In the genomic region with DNA sequence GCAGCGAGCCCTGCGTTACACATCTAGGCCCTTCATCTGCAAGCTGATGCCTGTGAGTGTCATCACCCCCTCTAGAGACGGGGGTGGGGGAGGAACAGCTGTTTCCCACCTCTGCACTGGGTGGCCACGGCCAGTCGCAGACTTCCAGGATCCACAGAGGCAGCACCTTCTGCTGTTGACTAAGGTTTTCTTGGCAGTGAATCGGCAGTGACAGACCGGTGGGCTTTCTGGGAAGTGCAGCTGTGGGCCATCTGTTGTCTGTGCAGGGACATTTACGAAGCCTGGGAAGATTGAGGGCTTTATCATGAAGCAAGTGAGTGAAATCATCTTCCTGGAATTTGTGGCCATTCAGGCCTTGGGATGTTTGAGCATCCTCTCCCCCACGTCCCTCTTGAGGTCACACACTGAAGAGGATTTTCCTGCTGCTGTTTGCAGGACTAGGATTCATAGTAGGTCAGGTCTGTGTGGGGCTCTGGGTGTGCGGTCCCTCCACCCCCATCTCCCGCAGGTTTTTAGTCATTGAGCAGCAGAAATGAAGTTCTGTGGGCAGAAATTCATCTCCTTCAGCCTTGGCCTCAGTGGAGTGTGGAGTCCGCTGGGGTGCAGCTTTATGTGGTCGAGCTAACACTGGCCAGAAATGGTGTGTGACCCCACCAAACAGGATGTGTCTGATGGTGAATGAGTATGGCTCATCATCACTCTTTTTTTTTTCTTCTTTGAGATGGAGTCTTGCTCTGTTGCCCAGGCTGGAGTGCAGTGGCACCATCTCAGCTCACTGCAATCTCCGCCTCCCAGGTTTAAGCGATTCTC, we compare ENCODE assay signal across 9 cellular contexts. TPM values are rescaled to one million over a fixed set of nuclear protein-coding genes. Genes with fewer than 3 reads are reported as not detected.
A peak's percentile ranks its signal among the peaks of the same experiment; 100 is the strongest.
DNase-seq lines count a peak whose midpoint lies in the region; ATAC-seq and TF ChIP-seq lines count a peak whose summit lies in the region.
"Had no signal": no experiment of that assay in that cellular context is flagged by ENCODE, and none has a peak within 500 bp of the region (broad histone marks: within the 10 kb centered on the region; RNA-seq: fewer than 3 reads in every experiment).

No MANE protein-coding gene starts in this region.

- peaks cover 55% of the 10 kb centered on the region for H3K36me3 Mint-ChIP-seq in activated CD4-positive, alpha-beta memory T cell treated with anti-CD3 and anti-CD28 coated beads, Interleukin-2, amount 10 ng/mL, durations not matched to agents 7 days and 5 days (ENCODE audit: low read depth)

- H3K4me3 ChIP-seq in A673 (ENCODE audit: low read depth, low read length, poor library complexity, severe bottlenecking) = no peak overlapping the region
- H3K4me3 ChIP-seq in upper lobe of right lung = no peak overlapping the region
- H3K4me3 ChIP-seq: dorsolateral prefrontal cortex had no signal

- peaks cover 6% of the 10 kb centered on the region for H3K36me3 ChIP-seq in A673 (ENCODE audit: insufficient read depth, low read length, poor library complexity, severe bottlenecking)
- peaks cover 23% of the 10 kb centered on the region for H3K36me3 ChIP-seq in upper lobe of right lung

- no peaks in the 10 kb centered on the region for H3K27me3 ChIP-seq in A673 (replicated peaks; ENCODE audit: insufficient read depth, low read depth, low read length, poor library complexity)
- H3K27me3 ChIP-seq in upper lobe of right lung = no peaks in the 10 kb centered on the region
- H3K27me3 ChIP-seq: dorsolateral prefrontal cortex had no signal

- H3K27me3 Mint-ChIP-seq in activated CD4-positive, alpha-beta memory T cell treated with anti-CD3 and anti-CD28 coated beads, Interleukin-2, amount 10 ng/mL, durations not matched to agents 7 days and 5 days = no peaks in the 10 kb centered on the region

- no peak for ATAC-seq in HG03442 (IDR thresholded peaks at IDR 0.05; ENCODE audit: unreplicated experiment)
- no peak for ATAC-seq in GM21576 (IDR thresholded peaks at IDR 0.05; ENCODE audit: unreplicated experiment)
- no peak for ATAC-seq in upper lobe of right lung

- POLR2A ChIA-PET in A673 (lab: Charles Lee; ENCODE audit: low non-redundant PET) = no interaction called here
- POLR2A ChIA-PET in activated CD4-positive, alpha-beta memory T cell treated with anti-CD3 and anti-CD28 coated beads, Interleukin-2, amount 10 ng/mL, durations not matched to agents 7 days and 5 days (lab: Charles Lee) = interaction anchor here (2.8 kb wide), 1 partner anchor 9 kb away, joined by 10 read pairs; no protein-coding TSS in a partner anchor

- no TSS peak for BruUV-seq in A673 (replicated peaks; lab: Mats Ljungman, UMichigan)

- CTCF ChIA-PET in A673 (lab: Charles Lee) = no interaction called here
- CTCF ChIA-PET in activated CD4-positive, alpha-beta memory T cell treated with anti-CD3 and anti-CD28 coated beads, Interleukin-2, amount 10 ng/mL, durations not matched to agents 7 days and 5 days (lab: Charles Lee) = interaction anchor here (1.3 to 1.4 kb wide), 2 partner anchors 13 to 14 kb away, joined by 3 to 5 read pairs; no protein-coding TSS in a partner anchor

- TF ChIP-seq CTCF in A673 (conservative IDR thresholded peaks at IDR 0.05; ENCODE audit: low read depth, low read length) (peak; percentile 28; the same call in 1 of the 2 replicates), upper lobe of right lung (IDR thresholded peaks at IDR 0.05) (no peak)

- H3K4me1 ChIP-seq in A673 (ENCODE audit: insufficient read depth, low read length, poor library complexity, severe bottlenecking) (peaks cover 6% of the 10 kb centered on the region), upper lobe of right lung (peaks cover 70% of the 10 kb centered on the region)

- intact Hi-C loops in A673 (cut with micrococcal nuclease; ENCODE audit: unreplicated experiment) (no loop called here), upper lobe of right lung (cut with DNase I) (no loop called here)

- H3K27ac ChIP-seq in A673 (ENCODE audit: low read depth, low read length, poor library complexity, severe bottlenecking) = no peak overlapping the region
- no peak overlapping the region for H3K27ac ChIP-seq in upper lobe of right lung

- peak overlapping the region; percentile 58 for H3K27ac Mint-ChIP-seq in activated CD4-positive, alpha-beta memory T cell treated with anti-CD3 and anti-CD28 coated beads, Interleukin-2, amount 10 ng/mL, durations not matched to agents 7 days and 5 days

- H3K4me1 Mint-ChIP-seq in activated CD4-positive, alpha-beta memory T cell treated with anti-CD3 and anti-CD28 coated beads, Interleukin-2, amount 10 ng/mL, durations not matched to agents 7 days and 5 days = peaks cover 71% of the 10 kb centered on the region

- H3K9me3 ChIP-seq in A673 (ENCODE audit: low read depth, low read length, poor library complexity, severe bottlenecking) (no peaks in the 10 kb centered on the region), upper lobe of right lung (no peaks in the 10 kb centered on the region)

- H3K9me3 Mint-ChIP-seq in activated CD4-positive, alpha-beta memory T cell treated with anti-CD3 and anti-CD28 coated beads, Interleukin-2, amount 10 ng/mL, durations not matched to agents 7 days and 5 days = no peaks in the 10 kb centered on the region

- DNase-seq in A673 (ENCODE audit: low spot score) (peak; percentile 49), H4 (ENCODE audit: low spot score) (peak; percentile 75), kidney glomerular epithelial cell (lab: John Stamatoyannopoulos, UW) (peak; percentile 93), upper lobe of right lung (no peak)
- DNase-seq in activated CD4-positive, alpha-beta memory T cell treated with anti-CD3 and anti-CD28 coated beads, Interleukin-2, amount 10 ng/mL, durations not matched to agents 7 days and 5 days = no peak
- DNase-seq in effector CD4-positive, alpha-beta T cell = no peak

- H3K4me3 Mint-ChIP-seq in activated CD4-positive, alpha-beta memory T cell treated with anti-CD3 and anti-CD28 coated beads, Interleukin-2, amount 10 ng/mL, durations not matched to agents 7 days and 5 days = no peak overlapping the region

RNA-seq across cellular contexts. Expression of a gene that starts 12.0 kb away (rescaled TPM):
- total RNA-seq in A673 (2021) (42.5 and 44.2 TPM in 2 replicates), upper lobe of right lung (95.5 TPM)
- 20.4 and 27.5 TPM in 2 replicates for total RNA-seq in H4 (2014; rRNA removed; shearing (Covaris generic))
- total RNA-seq in activated CD4-positive, alpha-beta memory T cell treated with anti-CD3 and anti-CD28 coated beads, Interleukin-2, amount 10 ng/mL, durations not matched to agents 7 days and 5 days = 10 to 100 TPM; 70.7 to 75.5 TPM

RNA-seq across cellular contexts. Expression of a gene that starts 30.6 kb away (rescaled TPM):
- total RNA-seq in A673 (2021) (7.2 and 9.5 TPM in 2 replicates), upper lobe of right lung (82.0 TPM)
- 29.2 and 43.0 TPM in 2 replicates for total RNA-seq in H4 (2014; rRNA removed; shearing (Covaris generic))
- total RNA-seq in activated CD4-positive, alpha-beta memory T cell treated with anti-CD3 and anti-CD28 coated beads, Interleukin-2, amount 10 ng/mL, durations not matched to agents 7 days and 5 days = 10 to 100 TPM; 68.7 to 69.8 TPM

Comparison
In these comparisons a context has a peak if more than half of its experiments do, and no peak if none do; other contexts are left out.
1. DNase-seq: peak in A673 (single experiment), H4 (single experiment) and kidney glomerular epithelial cell (single experiment); none in activated CD4-positive, alpha-beta memory T cell treated with anti-CD3 and anti-CD28 coated beads, Interleukin-2, amount 10 ng/mL, durations not matched to agents 7 days and 5 days (single experiment), effector CD4-positive, alpha-beta T cell (single experiment) and upper lobe of right lung (single experiment).